ENCODE assay signal across 8 cellular contexts in genomic region chr3:14633819-14634424, GRCh38. TPM values are rescaled to one million over a fixed set of nuclear protein-coding genes. Genes with fewer than 3 reads are reported as not detected.
DNase-seq lines count a peak whose midpoint lies in the region; TF ChIP-seq lines count a peak whose summit lies in the region.

No MANE protein-coding gene starts in this region.

- H3K4me1 ChIP-seq in Caco-2 = no peaks in the 10 kb centered on the region

- no peaks in the 10 kb centered on the region for H3K36me3 Mint-ChIP-seq in Caco-2 (ENCODE audit: insufficient read depth, unreplicated experiment)

- TF ChIP-seq CTCF in Caco-2 (IDR thresholded peaks at IDR 0.05; ENCODE audit: insufficient read depth in 1 of 2, low read depth in 1 of 2, low read length in 1 of 2, severe bottlenecking in 1 of 2, unreplicated experiment in 1 of 2) = peak; percentile 62 to 77
- peak; percentile 79 for TF ChIP-seq CTCF in HFF-Myc (IDR thresholded peaks at IDR 0.05; ENCODE audit: low read depth, low read length, missing control alignments)

- no peaks in the 10 kb centered on the region for H3K9me3 Mint-ChIP-seq in Caco-2 (ENCODE audit: unreplicated experiment)

- no peaks in the 10 kb centered on the region for H3K36me3 ChIP-seq in Caco-2 (ENCODE audit: control insufficient read depth, insufficient read depth, low read length)

- no peaks in the 10 kb centered on the region for H3K9me3 ChIP-seq in Caco-2

- no peak overlapping the region for H3K4me3 ChIP-seq in Caco-2 (ENCODE audit: low read depth, low read length)
- no peak overlapping the region for H3K4me3 ChIP-seq in HFF-Myc (replicated peaks; ENCODE audit: low read depth, low read length)

- intact Hi-C loops in Caco-2 (cut with micrococcal nuclease; ENCODE audit: unreplicated experiment) = loop anchor here (1.0 to 5.0 kb wide), 2 partner anchors 147 to 288 kb away; no protein-coding TSS in a partner anchor

- DNase-seq in Caco-2 (peak; percentile 56 to 68), HFF-Myc (ENCODE audit: extremely low read depth, low read depth) (peak; percentile 12), SKM-1 (lab: John Stamatoyannopoulos, UW; ENCODE audit: unreplicated experiment) (peak; percentile 59), hepatic stellate cell (ENCODE audit: low spot score) (peak; percentile 32), hippocampal formation (lab: John Stamatoyannopoulos, UW) (no peak), NCI-H2107 treated with DMSO at 0.1 percent for 48 hours (lab: John Stamatoyannopoulos, UW; ENCODE audit: unreplicated experiment) (no peak)
- DNase-seq in activated naive CD8-positive, alpha-beta T cell treated with anti-CD3 and anti-CD28 coated beads, Interleukin-2, amount 50 U/mL, for 16 hours (ENCODE audit: low read depth, low spot score) = peak; percentile 7
- peak; percentile 43 for DNase-seq in stimulated activated CD4-positive, alpha-beta T cell treated with anti-CD3 and anti-CD28 coated beads, Interleukin-1b, Interleukin-23, amount 100 ng/mL, for 48 hours

- CTCF ChIA-PET in Caco-2 (lab: Charles Lee) = no interaction called here

- POLR2A ChIA-PET in Caco-2 (lab: Charles Lee) = no interaction called here

- H3K27ac Mint-ChIP-seq in Caco-2 (ENCODE audit: unreplicated experiment) = no peak overlapping the region

- BruUV-seq in Caco-2 (replicated peaks; lab: Mats Ljungman, UMichigan) = no TSS peak

- no peaks in the 10 kb centered on the region for H3K4me1 Mint-ChIP-seq in Caco-2 (ENCODE audit: low read depth, unreplicated experiment)

- no peaks in the 10 kb centered on the region for H3K27me3 ChIP-seq in Caco-2 (replicated peaks; ENCODE audit: control insufficient read depth, insufficient read depth, low read length)

- no peak overlapping the region for H3K4me3 Mint-ChIP-seq in Caco-2 (ENCODE audit: unreplicated experiment)

- H3K27me3 Mint-ChIP-seq in Caco-2 (ENCODE audit: insufficient read depth, unreplicated experiment) = no peaks in the 10 kb centered on the region

RNA-seq across cellular contexts. Expression of gene CCDC174, which starts 17.6 kb away (rescaled TPM):
- 22.4 and 24.6 TPM in 2 replicates for total RNA-seq in Caco-2 (2022)

RNA-seq across cellular contexts. Expression of gene C3orf20, which starts 41.0 kb away (rescaled TPM):
- 0.09 and 0.19 TPM in 2 replicates for total RNA-seq in Caco-2 (2022)

Comparison
In these comparisons a context has a peak if more than half of its experiments do, and no peak if none do; other contexts are left out.
1. DNase-seq: peak in Caco-2 (2 of 2), HFF-Myc (single experiment), SKM-1 (single experiment), activated naive CD8-positive, alpha-beta T cell treated with anti-CD3 and anti-CD28 coated beads, Interleukin-2, amount 50 U/mL, for 16 hours (single experiment), hepatic stellate cell (single experiment) and stimulated activated CD4-positive, alpha-beta T cell treated with anti-CD3 and anti-CD28 coated beads, Interleukin-1b, Interleukin-23, amount 100 ng/mL, for 48 hours (single experiment); none in hippocampal formation (0 of 2) and NCI-H2107 treated with DMSO at 0.1 percent for 48 hours (single experiment).